Comparison of ENCODE assay signal across 10 cellular contexts in the genomic region with DNA sequence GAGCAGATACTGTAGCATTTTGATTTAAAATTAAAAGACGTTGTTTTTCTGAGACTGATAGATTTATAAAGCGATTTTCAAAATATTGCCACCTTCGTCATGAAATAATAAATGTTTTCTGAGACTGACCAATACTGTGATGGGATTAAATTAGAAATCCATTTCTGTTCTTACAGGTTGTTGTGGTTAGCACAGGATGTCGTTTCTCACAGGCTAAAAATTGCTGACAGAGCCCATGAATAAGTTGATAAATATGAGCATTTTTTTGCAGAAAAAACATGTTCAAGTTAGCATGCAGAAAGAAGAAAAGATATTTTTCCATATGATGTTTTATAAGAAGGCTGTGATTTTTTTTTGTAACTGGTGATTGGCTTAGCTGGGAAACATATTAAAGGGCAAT.
"Had no signal": no experiment of that assay in that cellular context is flagged by ENCODE, and none has a peak within 500 bp of the region (broad histone marks: within the 10 kb centered on the region; RNA-seq: fewer than 3 reads in every experiment).

No MANE protein-coding gene starts in this region.

- H3K9me3 ChIP-seq: HAP-1 had no signal

- H3K4me2 ChIP-seq: KMS-11 had no signal

- H3K9ac ChIP-seq: GM23248, KMS-11 had no signal

- H2AFZ ChIP-seq: GM23248 had no signal

- ATAC-seq: HCT116, HepG2 had no signal

- H3K4me3 ChIP-seq: GM23248, HAP-1 had no signal

- DNase-seq: GM23248, GOT3, H7, Karpas-422, KBM-7 had no signal

- H3K27ac ChIP-seq: GM23248, HL-60, KMS-11 had no signal

- H3K36me3 ChIP-seq: HAP-1 had no signal
